ENCODE assay signal across 23 cellular contexts in genomic region chr1:166390406-166390805, GRCh38.
"Had no signal": no experiment of that assay in that cellular context is flagged by ENCODE, and none has a peak within 500 bp of the region (broad histone marks: within the 10 kb centered on the region; RNA-seq: fewer than 3 reads in every experiment).

No MANE protein-coding gene starts in this region.

- H3K27ac ChIP-seq: adrenal gland, ascending aorta, heart right ventricle, lower lobe of right lung, testis, vagina had no signal

- H3K27ac Mint-ChIP-seq: activated naive CD8-positive, alpha-beta T cell; activated T-helper 2 cell treated with anti-CD3 and anti-CD28 coated beads, Interferon-gamma antibody, Interleukin-2, Interleukin-4, amounts not matched to agents 10 μg/mL and 5 μg/mL and 100 μg/mL, durations not matched to agents 14 hours and 24 hours and 36 hours; endodermal cell; naive B cell; stimulated activated memory B cell treated with anti-CD40 and anti-IgM and Interleukin-4, amounts not matched to agents 10 μg/mL and 1 μg/mL and 100 μg/mL, for 72 hours had no signal

- H3K4me1 Mint-ChIP-seq: naive B cell; neural crest cell; stimulated activated memory B cell treated with anti-CD40 and anti-IgM and Interleukin-4, amounts not matched to agents 10 μg/mL and 1 μg/mL and 100 μg/mL, for 72 hours had no signal

- H3K4me1 ChIP-seq: adrenal gland, ascending aorta, lower lobe of right lung, testis, vagina had no signal

- ATAC-seq: lower lobe of right lung; sciatic nerve; stimulated activated memory B cell treated with anti-CD40 and anti-IgM and Interleukin-4, amounts not matched to agents 10 μg/mL and 1 μg/mL and 100 μg/mL, for 72 hours had no signal

- H3K36me3 ChIP-seq: adrenal gland, ascending aorta, heart right ventricle, lower lobe of right lung, vagina had no signal

- DNase-seq: activated CD4-positive, alpha-beta T cell treated with anti-CD3 and anti-CD28 coated beads, Interleukin-2, amount 50 U/mL, for 1 hour; activated CD4-positive, CD25-positive, alpha-beta regulatory T cell treated with anti-CD3 and anti-CD28 coated beads, Interleukin-2, amount 50 U/mL, for 72 hours; activated naive CD4-positive, alpha-beta T cell; activated T-cell treated with anti-CD3 and anti-CD28 coated beads, Interleukin-2, amount 50 U/mL, for 1 hour; adrenal gland; cerebellar nuclear complex; cortex of kidney; endodermal cell; heart right ventricle; lower lobe of right lung; naive B cell; occipital lobe; small intestine; stimulated activated CD4-positive, alpha-beta T cell treated with anti-CD3 and anti-CD28 coated beads, Interleukin-15, amount 100 ng/mL, for 24 hours; testis; trophoblast cell had no signal

- H3K36me3 Mint-ChIP-seq: activated naive CD8-positive, alpha-beta T cell; naive B cell; stimulated activated memory B cell treated with anti-CD40 and anti-IgM and Interleukin-4, amounts not matched to agents 10 μg/mL and 1 μg/mL and 100 μg/mL, for 72 hours had no signal

- H3K27me3 ChIP-seq: adrenal gland, ascending aorta, heart right ventricle, testis, vagina had no signal

- H3K9me3 Mint-ChIP-seq: activated T-helper 2 cell treated with anti-CD3 and anti-CD28 coated beads, Interferon-gamma antibody, Interleukin-2, Interleukin-4, amounts not matched to agents 10 μg/mL and 5 μg/mL and 100 μg/mL, durations not matched to agents 14 hours and 24 hours and 36 hours; endodermal cell; neural crest cell; stimulated activated memory B cell treated with anti-CD40 and anti-IgM and Interleukin-4, amounts not matched to agents 10 μg/mL and 1 μg/mL and 100 μg/mL, for 72 hours had no signal

- H3K4me3 ChIP-seq: adrenal gland, ascending aorta, heart right ventricle, lower lobe of right lung, testis, vagina had no signal

- H3K4me3 Mint-ChIP-seq: activated naive CD8-positive, alpha-beta T cell; endodermal cell; naive B cell; neural crest cell; stimulated activated memory B cell treated with anti-CD40 and anti-IgM and Interleukin-4, amounts not matched to agents 10 μg/mL and 1 μg/mL and 100 μg/mL, for 72 hours had no signal
